13 cellular contexts compared by ENCODE assay signal in genomic region chr14:29643415-29644206, GRCh38.
DNase-seq lines count a peak whose midpoint lies in the region; ATAC-seq and TF ChIP-seq lines count a peak whose summit lies in the region.
"Had no signal": no experiment of that assay in that cellular context is flagged by ENCODE, and none has a peak within 500 bp of the region (broad histone marks: within the 10 kb centered on the region; RNA-seq: fewer than 3 reads in every experiment).

No MANE protein-coding gene starts in this region.

- H3K27ac ChIP-seq in GM23338 (ENCODE audit: low read depth) (no peak overlapping the region), duodenal mucosa (ENCODE audit: low read depth, low read length) (no peak overlapping the region), dorsolateral prefrontal cortex (no peak overlapping the region)
- H3K27ac ChIP-seq: gastrocnemius medialis, suprapubic skin had no signal

- TF ChIP-seq CTCF in GM23338 (conservative IDR thresholded peaks at IDR 0.05; ENCODE audit: low read depth in 2 of 2): no peak
- TF ChIP-seq CTCF in nephron (IDR thresholded peaks at IDR 0.05; ENCODE audit: unreplicated experiment in 3 of 3): no peak
- TF ChIP-seq CTCF in glutamatergic neuron (IDR thresholded peaks at IDR 0.05; ENCODE audit: partially characterized antibody, unreplicated experiment): no peak
- no peak for TF ChIP-seq CTCF in dorsolateral prefrontal cortex (IDR thresholded peaks at IDR 0.05 in 54 of 56, conservative IDR thresholded peaks at IDR 0.05 in 2 of 56; ENCODE audit: low read depth in 1 of 56, partially characterized antibody in 56 of 56)

- no peaks in the 10 kb centered on the region for H4K20me1 ChIP-seq in GM23338 (replicated peaks; ENCODE audit: insufficient read depth)

- H3K9ac ChIP-seq in duodenal mucosa (ENCODE audit: low read depth in 1 of 2, low read length in 2 of 2): no peak overlapping the region

- peaks cover 7% of the 10 kb centered on the region; the same call in 1 of the 2 replicates for H3K4me1 ChIP-seq in GM23338 (ENCODE audit: insufficient read depth)
- peaks cover 0 to 5% of the 10 kb centered on the region in 2 donors for H3K4me1 ChIP-seq in duodenal mucosa (ENCODE audit: control insufficient read depth in 1 of 2, insufficient read depth in 2 of 2, low read length in 2 of 2)
- H3K4me1 ChIP-seq: gastrocnemius medialis, suprapubic skin had no signal

- no peak overlapping the region for H3K4me3 ChIP-seq in GM23338
- peak overlapping the region; percentile 38 to 53 for H3K4me3 ChIP-seq in duodenal mucosa (ENCODE audit: low read depth in 1 of 2, low read length in 2 of 2)
- no peak overlapping the region for H3K4me3 ChIP-seq in dorsolateral prefrontal cortex
- H3K4me3 ChIP-seq: gastrocnemius medialis, suprapubic skin had no signal

- H3K4me3 Mint-ChIP-seq in GM23338 (no peak overlapping the region), nephron (no peak overlapping the region), glutamatergic neuron (ENCODE audit: unreplicated experiment) (no peak overlapping the region)
- H3K4me3 Mint-ChIP-seq: activated CD4-positive, alpha-beta memory T cell treated with anti-CD3 and anti-CD28 coated beads, Interleukin-2, amount 10 ng/mL, durations not matched to agents 7 days and 5 days; naive thymus-derived CD8-positive, alpha-beta T cell; T-helper 2 cell treated with Interferon-gamma antibody and Interleukin-4, amounts not matched to agents 5 μg/mL and 100 μg/mL, for 36 hours had no signal

- H3F3A ChIP-seq in GM23338 (replicated peaks; ENCODE audit: low read depth): no peaks in the 10 kb centered on the region

- H3K27ac Mint-ChIP-seq in GM23338 (peak overlapping the region; percentile 93), nephron (peak overlapping the region in 2 of 3 experiments; percentile 3 to 24), glutamatergic neuron (ENCODE audit: unreplicated experiment) (no peak overlapping the region)
- H3K27ac Mint-ChIP-seq: activated CD4-positive, alpha-beta memory T cell treated with anti-CD3 and anti-CD28 coated beads, Interleukin-2, amount 10 ng/mL, durations not matched to agents 7 days and 5 days; naive thymus-derived CD8-positive, alpha-beta T cell; T-helper 2 cell treated with Interferon-gamma antibody and Interleukin-4, amounts not matched to agents 5 μg/mL and 100 μg/mL, for 36 hours had no signal

- H3K36me3 Mint-ChIP-seq in GM23338 (ENCODE audit: low read depth) (peaks cover 24% of the 10 kb centered on the region; the same call in 2 of the 3 replicates), nephron (ENCODE audit: low read depth) (peaks cover 25% of the 10 kb centered on the region), glutamatergic neuron (ENCODE audit: unreplicated experiment) (peaks cover 12% of the 10 kb centered on the region)

- no peaks in the 10 kb centered on the region for H3K9me2 ChIP-seq in GM23338 (ENCODE audit: insufficient read depth)

- peaks cover 28% of the 10 kb centered on the region for H3K9me3 Mint-ChIP-seq in GM23338
- H3K9me3 Mint-ChIP-seq in nephron: peaks cover 22% of the 10 kb centered on the region
- H3K9me3 Mint-ChIP-seq in glutamatergic neuron (ENCODE audit: unreplicated experiment): peaks cover 4% of the 10 kb centered on the region

- DNase-seq in GM23338 (ENCODE audit: low spot score) (peak; percentile 8), NCI-H526 treated with DMSO at 0.1 percent for 48 hours (lab: John Stamatoyannopoulos, UW) (peak; percentile 3), glutamatergic neuron (no peak), SIG-M5 treated with dmso at 0.1 percent for 504 hours (lab: John Stamatoyannopoulos, UW; ENCODE audit: unreplicated experiment) (no peak), dorsolateral prefrontal cortex (no peak)
- DNase-seq: activated CD4-positive, alpha-beta memory T cell treated with anti-CD3 and anti-CD28 coated beads, Interleukin-2, amount 10 ng/mL, durations not matched to agents 7 days and 5 days; activated naive CD4-positive, alpha-beta T cell; gastrocnemius medialis; naive thymus-derived CD8-positive, alpha-beta T cell had no signal

- H3K9me3 ChIP-seq in duodenal mucosa (ENCODE audit: control insufficient read depth in 1 of 2, low read length in 2 of 2): peaks cover 15 to 20% of the 10 kb centered on the region in 2 donors

- H3K79me2 ChIP-seq in GM23338 (replicated peaks; ENCODE audit: insufficient read depth): no peaks in the 10 kb centered on the region

- no peaks in the 10 kb centered on the region for H3K27me3 Mint-ChIP-seq in GM23338 (ENCODE audit: insufficient read depth, low read depth, poor library complexity)
- H3K27me3 Mint-ChIP-seq in nephron (ENCODE audit: low read depth): no peaks in the 10 kb centered on the region
- H3K27me3 Mint-ChIP-seq in glutamatergic neuron (ENCODE audit: unreplicated experiment): no peaks in the 10 kb centered on the region
- H3K27me3 Mint-ChIP-seq: activated CD4-positive, alpha-beta memory T cell treated with anti-CD3 and anti-CD28 coated beads, Interleukin-2, amount 10 ng/mL, durations not matched to agents 7 days and 5 days; naive thymus-derived CD8-positive, alpha-beta T cell had no signal

- no peak overlapping the region for H3K4me2 ChIP-seq in GM23338

- no peaks in the 10 kb centered on the region for H3K27me3 ChIP-seq in GM23338 (ENCODE audit: insufficient read depth)
- H3K27me3 ChIP-seq in duodenal mucosa (ENCODE audit: control insufficient read depth in 1 of 2, insufficient read depth in 2 of 2, low read length in 2 of 2): no peaks in the 10 kb centered on the region
- no peaks in the 10 kb centered on the region for H3K27me3 ChIP-seq in dorsolateral prefrontal cortex
- H3K27me3 ChIP-seq: gastrocnemius medialis, suprapubic skin had no signal

- H3K36me3 ChIP-seq in GM23338 (ENCODE audit: insufficient read depth) (no peaks in the 10 kb centered on the region), duodenal mucosa (ENCODE audit: control insufficient read depth in 1 of 2, insufficient read depth in 2 of 2, low read length in 2 of 2) (no peaks in the 10 kb centered on the region)
- H3K36me3 ChIP-seq: gastrocnemius medialis, suprapubic skin had no signal

- H2AFZ ChIP-seq in GM23338: no peak overlapping the region; the same call in 1 of the 2 replicates

- H3K4me1 Mint-ChIP-seq in GM23338 (peaks cover 14% of the 10 kb centered on the region; the same call in 2 of the 3 replicates), nephron (peaks cover 9% of the 10 kb centered on the region), glutamatergic neuron (ENCODE audit: low read depth, unreplicated experiment) (no peaks in the 10 kb centered on the region)
- H3K4me1 Mint-ChIP-seq: activated CD4-positive, alpha-beta memory T cell treated with anti-CD3 and anti-CD28 coated beads, Interleukin-2, amount 10 ng/mL, durations not matched to agents 7 days and 5 days; naive thymus-derived CD8-positive, alpha-beta T cell had no signal

- intact Hi-C loops in dorsolateral prefrontal cortex (cut with DNase I): no loop called here

- ATAC-seq in GM23338: no peak
- ATAC-seq: gastrocnemius medialis; naive thymus-derived CD8-positive, alpha-beta T cell had no signal

TF ChIP-seq in GM23338, 12 proteins besides CTCF, POLR2A, EP300 and RAD21:
- TF ChIP-seq JUNB (IDR thresholded peaks at IDR 0.05; ENCODE audit: unreplicated experiment) (no peak), POLR2AphosphoS5 (IDR thresholded peaks at IDR 0.05; ENCODE audit: low read depth) (no peak)
- TF ChIP-seq, protein P1, sequence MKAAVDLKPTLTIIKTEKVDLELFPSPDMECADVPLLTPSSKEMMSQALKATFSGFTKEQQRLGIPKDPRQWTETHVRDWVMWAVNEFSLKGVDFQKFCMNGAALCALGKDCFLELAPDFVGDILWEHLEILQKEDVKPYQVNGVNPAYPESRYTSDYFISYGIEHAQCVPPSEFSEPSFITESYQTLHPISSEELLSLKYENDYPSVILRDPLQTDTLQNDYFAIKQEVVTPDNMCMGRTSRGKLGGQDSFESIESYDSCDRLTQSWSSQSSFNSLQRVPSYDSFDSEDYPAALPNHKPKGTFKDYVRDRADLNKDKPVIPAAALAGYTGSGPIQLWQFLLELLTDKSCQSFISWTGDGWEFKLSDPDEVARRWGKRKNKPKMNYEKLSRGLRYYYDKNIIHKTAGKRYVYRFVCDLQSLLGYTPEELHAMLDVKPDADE (IDR thresholded peaks at IDR 0.05): no peak

Comparison
In these comparisons a context has a peak if more than half of its experiments do, and no peak if none do; other contexts are left out.
1. DNase-seq: peak in GM23338 (single experiment) and NCI-H526 treated with DMSO at 0.1 percent for 48 hours (single experiment); none in glutamatergic neuron (single experiment), SIG-M5 treated with dmso at 0.1 percent for 504 hours (single experiment) and dorsolateral prefrontal cortex (0 of 10).
2. H3K4me3 ChIP-seq: peak in duodenal mucosa (2 of 2); none in GM23338 (single experiment) and dorsolateral prefrontal cortex (0 of 59).